Comparison of ENCODE assay signal across 7 cellular contexts in the genomic region with DNA sequence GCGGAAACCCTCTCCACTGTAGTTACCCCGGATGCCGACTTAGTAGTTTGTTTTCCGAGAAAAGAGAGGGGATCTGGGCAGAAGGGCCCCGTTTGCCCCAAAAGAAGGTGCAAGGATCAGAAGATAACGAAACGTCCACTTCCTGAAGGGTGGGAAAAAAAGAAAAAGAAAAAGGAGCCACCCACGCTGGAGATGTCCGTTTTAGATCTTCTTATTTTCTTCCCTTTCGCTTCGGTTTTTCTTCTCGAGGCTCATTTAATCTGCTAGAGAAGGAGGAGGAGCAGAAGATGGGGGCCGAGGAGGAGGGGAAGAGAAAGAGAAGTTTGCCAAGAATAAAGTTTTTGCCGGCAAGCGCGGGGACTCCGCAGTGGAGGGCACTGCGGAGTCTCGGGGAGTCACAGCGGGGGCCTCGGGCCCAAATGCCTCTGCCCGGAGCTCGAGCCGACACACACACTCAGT. TPM values are rescaled to one million over a fixed set of nuclear protein-coding genes. Genes with fewer than 3 reads are reported as not detected.
DNase-seq lines count a peak whose midpoint lies in the region; ATAC-seq, FAIRE-seq and TF ChIP-seq lines count a peak whose summit lies in the region.

No MANE protein-coding gene starts in this region.

- H3K9ac ChIP-seq in OCI-LY1 (ENCODE audit: low read length) (peak overlapping the region; percentile 100), H1 (replicated peaks in 1 of 4; ENCODE audit: extremely low read depth in 1 of 4, low read depth in 3 of 4, low read length in 3 of 4) (peak overlapping the region in 1 of 4 experiments; percentile 67; a peak in 3 of 7 replicates)

- H3K23ac ChIP-seq in H1 (ENCODE audit: insufficient read length) = no peak overlapping the region

- 1% methylated on average over 22 of the region's 24 CpGs; no CpG with 5 or more reads in 1 of the 2 experiments for WGBS in H1 (ENCODE audit: extremely low coverage in 1 of 2, insufficient coverage in 1 of 2, insufficient read length in 1 of 2, insufficient replicate concordance in 2 of 2, low coverage in 1 of 2, low lambda C conversion rate in 2 of 2, missing lambda C conversion rate in 1 of 2), 2 experiments

- no peak overlapping the region; the same call in none of the 2 replicates for H4K8ac ChIP-seq in H1 (ENCODE audit: extremely low read depth, insufficient read depth, low read length)

- H3K79me2 ChIP-seq in OCI-LY1 (ENCODE audit: insufficient read depth, low read length) (peaks cover 43% of the 10 kb centered on the region), H1 (ENCODE audit: control insufficient read depth in 1 of 2, insufficient read depth in 2 of 2, low read length in 2 of 2) (no peaks in the 10 kb centered on the region), osteoblast (ENCODE audit: insufficient read depth, low read length) (no peaks in the 10 kb centered on the region)

- no peak overlapping the region for H4K5ac ChIP-seq in H1 (ENCODE audit: insufficient read length, low read depth, low read length)

- no peak overlapping the region for H3K4ac ChIP-seq in H1 (replicated peaks; ENCODE audit: insufficient read length, low read depth, low read length)

- H4K91ac ChIP-seq in H1 (replicated peaks; ENCODE audit: insufficient read length, low read length) = no peak overlapping the region

- TF ChIP-seq EP300 in H1 (IDR thresholded peaks at IDR 0.05; ENCODE audit: borderline replicate concordance in 1 of 2, low read depth in 2 of 2, low read length in 2 of 2) = no peak

- no peak overlapping the region for H2BK12ac ChIP-seq in H1 (ENCODE audit: low read depth, low read length)

- H2BK120ac ChIP-seq in H1 (replicated peaks; ENCODE audit: low read depth, low read length) = no peak overlapping the region

- TF ChIP-seq CTCF in OCI-LY1 (IDR thresholded peaks at IDR 0.05; ENCODE audit: low read length) (no peak), H1 (IDR thresholded peaks at IDR 0.05; ENCODE audit: control extremely low read depth in 1 of 3, insufficient read depth in 1 of 3, low read depth in 1 of 3, low read length in 3 of 3) (no peak), osteoblast (IDR thresholded peaks at IDR 0.05; ENCODE audit: extremely low read depth, low read depth, low read length) (no peak)

- no peak overlapping the region for H2AK5ac ChIP-seq in H1 (ENCODE audit: low read depth, low read length)

- H3K9me2 ChIP-seq in OCI-LY1 (ENCODE audit: low read depth, low read length) = no peaks in the 10 kb centered on the region

- ATAC-seq in GM21390 (IDR thresholded peaks at IDR 0.05; ENCODE audit: unreplicated experiment) (peak; percentile 0), GM21717 (IDR thresholded peaks at IDR 0.05; ENCODE audit: unreplicated experiment) (no peak), HG02798 (IDR thresholded peaks at IDR 0.05; ENCODE audit: poor library complexity, unreplicated experiment) (no peak)

- H3K4me1 ChIP-seq in OCI-LY1 (ENCODE audit: insufficient read depth, low read length, severe bottlenecking) (peaks cover 38% of the 10 kb centered on the region), H1 (replicated peaks in 1 of 4; ENCODE audit: control insufficient read depth in 3 of 4, insufficient read depth in 4 of 4, low read length in 3 of 4) (peaks cover 6 to 36% (median 14%) of the 10 kb centered on the region in 4 experiments), osteoblast (ENCODE audit: insufficient read depth, low read length) (peaks cover 18% of the 10 kb centered on the region)

- peaks cover 35% of the 10 kb centered on the region for H3K23me2 ChIP-seq in H1 (ENCODE audit: low read depth, low read length)

- CTCF ChIA-PET in H1 (lab: Charles Lee; ENCODE audit: partially characterized antibody) = interaction anchor here (0.6 to 1.2 kb wide), 6 partner anchors 24 to 211 kb away, joined by 3 to 4 read pairs (median 3); no protein-coding TSS in a partner anchor

- H4K20me1 ChIP-seq in OCI-LY1 (ENCODE audit: insufficient read depth, low read length) (no peaks in the 10 kb centered on the region), H1 (replicated peaks in 1 of 2; ENCODE audit: control insufficient read depth in 1 of 2, insufficient read depth in 2 of 2, low read length in 2 of 2) (peaks cover 3 to 9% of the 10 kb centered on the region in 2 experiments), osteoblast (ENCODE audit: insufficient read depth, low read length) (no peaks in the 10 kb centered on the region)

- H3K4me3 ChIP-seq in OCI-LY1 (ENCODE audit: low read depth, low read length, poor library complexity, severe bottlenecking) (peak overlapping the region; percentile 99), H1 (ENCODE audit: extremely low read depth in 1 of 4, insufficient read depth in 2 of 4, low read depth in 3 of 4, low read length in 4 of 4) (peak overlapping the region; percentile 52 to 76 (median 66)), osteoblast (ENCODE audit: insufficient read depth, low read length) (peak overlapping the region; percentile 77)

- FAIRE-seq in H1 (lab: Jason Lieb, UNC) = no peak

- H3K9me3 ChIP-seq in OCI-LY1 (ENCODE audit: low read length) (no peaks in the 10 kb centered on the region), H1 (ENCODE audit: insufficient read depth in 2 of 2, low read depth in 1 of 2, low read length in 1 of 2) (no peaks in the 10 kb centered on the region), osteoblast (ENCODE audit: low read depth, low read length) (no peaks in the 10 kb centered on the region)

- TF ChIP-seq POLR2A in H1 (IDR thresholded peaks at IDR 0.05; ENCODE audit: control extremely low read depth in 1 of 2, low read depth in 2 of 2, low read length in 2 of 2) = no peak

- POLR2A ChIA-PET in H1 (lab: Charles Lee; ENCODE audit: partially characterized antibody) = interaction anchor here (0.6 to 1.2 kb wide), 2 partner anchors 26 to 110 kb away, joined by 3 to 5 read pairs; no protein-coding TSS in a partner anchor

- no peak overlapping the region for H2BK20ac ChIP-seq in H1 (ENCODE audit: low read length)

- H3K27me3 ChIP-seq in OCI-LY1 (ENCODE audit: insufficient read depth, low read length) (no peaks in the 10 kb centered on the region), H1 (replicated peaks in 1 of 4; ENCODE audit: control insufficient read depth in 3 of 4, extremely low read depth in 1 of 4, insufficient read depth in 3 of 4, low read length in 3 of 4) (peaks cover 57 to 96% (median 86%) of the 10 kb centered on the region in 4 experiments), osteoblast (ENCODE audit: insufficient read depth, low read length) (peaks cover 81% of the 10 kb centered on the region)

- H3K14ac ChIP-seq in H1 (ENCODE audit: insufficient read length) = no peak overlapping the region

- no peak overlapping the region for H2BK15ac ChIP-seq in H1 (ENCODE audit: low read length)

- H3K56ac ChIP-seq in H1 (replicated peaks; ENCODE audit: insufficient read length, low read depth, low read length) = no peak overlapping the region

- H3K27ac ChIP-seq in OCI-LY1 (ENCODE audit: low read depth, low read length, poor library complexity, severe bottlenecking) (peak overlapping the region; percentile 94), H1 (ENCODE audit: low read depth, low read length) (no peak overlapping the region), osteoblast (ENCODE audit: low read depth, low read length) (no peak overlapping the region)

- TF ChIP-seq RAD21 in H1 (IDR thresholded peaks at IDR 0.05 in 1 of 2, conservative IDR thresholded peaks at IDR 0.05 in 1 of 2; ENCODE audit: low read depth in 2 of 2, low read length in 2 of 2) = no peak

- H2BK5ac ChIP-seq in H1 (ENCODE audit: low read depth, low read length) = no peak overlapping the region

- H2AFZ ChIP-seq in OCI-LY1 (ENCODE audit: low read length) (no peak overlapping the region), H1 (ENCODE audit: low read length) (no peak overlapping the region), osteoblast (ENCODE audit: low read length) (peak overlapping the region; percentile 85)

- H3K18ac ChIP-seq in H1 (ENCODE audit: extremely low read depth, low read length) = no peak overlapping the region; the same call in 1 of the 2 replicates

- no peaks in the 10 kb centered on the region for H3K79me1 ChIP-seq in H1 (ENCODE audit: low read depth, low read length)

- H3K4me2 ChIP-seq in OCI-LY1 (ENCODE audit: low read length) (peak overlapping the region; percentile 79), H1 (ENCODE audit: insufficient read depth in 1 of 2, low read depth in 2 of 2, low read length in 2 of 2) (peak overlapping the region; percentile 87 to 96), osteoblast (ENCODE audit: insufficient read depth, low read length) (peak overlapping the region; percentile 96)

- H3K36me3 ChIP-seq in OCI-LY1 (ENCODE audit: insufficient read depth, low read length) (peaks cover 40% of the 10 kb centered on the region), H1 (ENCODE audit: control insufficient read depth in 2 of 4, insufficient read depth in 4 of 4, low read length in 3 of 4) (peaks cover 0 to 3% (median 0%) of the 10 kb centered on the region in 4 experiments; a peak in 1 of 8 replicates), osteoblast (ENCODE audit: insufficient read depth, low read length) (no peaks in the 10 kb centered on the region)

- DNase-seq in H1 (ENCODE audit: low read depth in 1 of 2, low spot score in 2 of 2) (no peak), osteoblast (ENCODE audit: insufficient read length, low spot score, missing footprints) (peak; percentile 95)
- no peak for DNase-seq in stimulated activated CD4-positive, alpha-beta T cell treated with anti-CD3 and anti-CD28 coated beads, Interleukin-2, amount 100 ng/mL, for 48 hours

- no peaks in the 10 kb centered on the region for H3F3A ChIP-seq in OCI-LY1 (ENCODE audit: insufficient read depth, low read length)

TF ChIP-seq in H1, 55 proteins besides CTCF, POLR2A, EP300 and RAD21:
- TF ChIP-seq SIRT6 (IDR thresholded peaks at IDR 0.05; ENCODE audit: low read length) = no peak
- TF ChIP-seq BCL11A (IDR thresholded peaks at IDR 0.05; ENCODE audit: low read depth in 2 of 2, low read length in 2 of 2) = no peak
- 0 out of 2 replicates have a peak, but pooled peaks have one; percentile 2 for TF ChIP-seq KDM1A (IDR thresholded peaks at IDR 0.05; ENCODE audit: borderline replicate concordance, low read length)

RNA-seq across cellular contexts. Expression of a gene that starts 0.5 kb away (rescaled TPM):
- total RNA-seq in H1 (2021; fragmentation: NEBNext Ultra II Directional; extraction: Animal tissue kit (Norgen Biotek cat#: 25700)) = 0.67 and 2.6 TPM in 2 replicates
- polyA plus RNA-seq in H1 (2011; rRNA removed) = 3.6 and 5.2 TPM in 2 replicates
- 3.1 TPM for polyA plus RNA-seq in H1 (2011; cell fraction: cytosol; rRNA removed)
- polyA plus RNA-seq in H1 (2011; cell fraction: nucleus; rRNA removed) = 3.4 TPM
- 1.3 to 2.7 TPM (median 2.0 TPM) in 4 replicates for polyA plus RNA-seq in H1 (2012, experiment 1 of 2)
- 0.62 TPM for polyA plus RNA-seq in H1 (2012, experiment 2 of 2)
- polyA plus RNA-seq in H1 (2013, experiment 1 of 2) = 0.12 TPM
- 0.20 TPM for polyA plus RNA-seq in H1 (2013, experiment 2 of 2)
- polyA minus RNA-seq in H1 (2011; rRNA and poly(A)+ RNA removed) = 3.6 and 5.4 TPM in 2 replicates
- 1.6 TPM for polyA minus RNA-seq in H1 (2011; cell fraction: cytosol; rRNA and poly(A)+ RNA removed)
- 4.3 TPM for polyA minus RNA-seq in H1 (2011; cell fraction: nucleus; rRNA and poly(A)+ RNA removed)
- 5.8 and 7.7 TPM in 2 replicates for total RNA-seq in osteoblast
